Comparison of ENCODE assay signal across 18 cellular contexts in the genomic region with DNA sequence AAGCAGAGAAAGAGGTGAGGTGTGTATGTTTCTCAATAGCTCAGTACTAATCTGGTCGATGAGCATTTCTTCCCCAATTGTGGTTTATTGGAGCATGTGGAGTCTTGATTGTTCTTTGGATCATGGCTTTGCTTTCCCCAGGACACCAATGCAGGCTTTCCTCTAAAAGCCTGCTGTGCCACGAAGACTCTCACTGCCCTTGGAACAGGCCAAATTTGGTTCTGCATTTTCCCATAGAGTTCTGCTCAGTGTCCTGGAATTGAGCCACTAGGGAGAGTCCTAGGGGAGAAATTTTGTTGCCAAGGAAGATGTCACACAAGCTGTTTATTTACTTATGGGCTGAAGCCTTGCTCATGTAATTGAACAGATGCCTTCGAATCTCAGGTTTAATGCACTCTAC.
DNase-seq lines count a peak whose midpoint lies in the region; ATAC-seq and TF ChIP-seq lines count a peak whose summit lies in the region.
"Had no signal": no experiment of that assay in that cellular context is flagged by ENCODE, and none has a peak within 500 bp of the region (broad histone marks: within the 10 kb centered on the region; RNA-seq: fewer than 3 reads in every experiment).

No MANE protein-coding gene starts in this region.

- H3K36me3 Mint-ChIP-seq in activated T-cell treated with anti-CD3 and anti-CD28 coated beads, Interleukin-2, amount 50 U/mL, for 4 hours (ENCODE audit: insufficient read depth): no peaks in the 10 kb centered on the region
- H3K36me3 Mint-ChIP-seq: activated naive CD8-positive, alpha-beta T cell treated with anti-CD3 and anti-CD28 coated beads for 36 hours; immature natural killer cell had no signal

- DNase-seq in DMS53 (lab: John Stamatoyannopoulos, UW): peak; percentile 60
- DNase-seq in DMS53 treated with DMSO at 0.1 percent for 48 hours (lab: John Stamatoyannopoulos, UW; ENCODE audit: unreplicated experiment): no peak
- peak; percentile 30 for DNase-seq in NCI-H748 (lab: John Stamatoyannopoulos, UW; ENCODE audit: unreplicated experiment)
- peak; percentile 6 for DNase-seq in fibroblast of lung (ENCODE audit: low read depth in 2 of 2)
- peak; percentile 68 for DNase-seq in sigmoid colon
- DNase-seq in HUDEP-2 (lab: John Stamatoyannopoulos, UW; ENCODE audit: unreplicated experiment in 76 of 76): no peak
- no peak for DNase-seq in left ventricle myocardium superior
- DNase-seq in activated T-cell treated with anti-CD3 and anti-CD28 coated beads, Interleukin-2, amount 50 U/mL, for 4 hours: no peak
- DNase-seq: activated CD4-positive, alpha-beta T cell treated with anti-CD3 and anti-CD28 coated beads for 1 hour; activated naive CD8-positive, alpha-beta T cell treated with anti-CD3 and anti-CD28 coated beads for 36 hours; activated T-cell treated with anti-CD3 and anti-CD28 coated beads for 4 hours; colonic mucosa; COR-L47; immature natural killer cell; NCI-H510A; stimulated activated CD4-positive, alpha-beta T cell treated with anti-CD3 and anti-CD28 coated beads, Interleukin-12 subunit alpha, Interleukin-12 subunit beta, amount 100 ng/mL, for 4 hours had no signal

- TF ChIP-seq CTCF in fibroblast of lung (conservative IDR thresholded peaks at IDR 0.05 in 1 of 2, IDR thresholded peaks at IDR 0.05 in 1 of 2; ENCODE audit: low read depth in 1 of 2, low read length in 2 of 2) (no peak), sigmoid colon (IDR thresholded peaks at IDR 0.05) (no peak)

- H3K27ac ChIP-seq in fibroblast of lung (ENCODE audit: insufficient read depth, low read length): no peak overlapping the region
- peak overlapping the region in 3 of 4 donors; percentile 67 to 77 (median 71) for H3K27ac ChIP-seq in sigmoid colon
- H3K27ac ChIP-seq: colonic mucosa, suprapubic skin had no signal

- no peaks in the 10 kb centered on the region for H3K9me3 Mint-ChIP-seq in activated T-cell treated with anti-CD3 and anti-CD28 coated beads, Interleukin-2, amount 50 U/mL, for 4 hours

- H3K9me3 ChIP-seq in fibroblast of lung (ENCODE audit: control insufficient read depth, insufficient read depth, low read depth, low read length) (no peaks in the 10 kb centered on the region), sigmoid colon (no peaks in the 10 kb centered on the region)
- H3K9me3 ChIP-seq: colonic mucosa, suprapubic skin had no signal

- no peak overlapping the region for H3K9ac ChIP-seq in fibroblast of lung (ENCODE audit: insufficient read depth, low read length)

- H3K4me2 ChIP-seq in fibroblast of lung (ENCODE audit: extremely low read depth, insufficient read depth, low read length): no peak overlapping the region

- 54 to 69% methylated on average over 3 of the region's 3 CpGs for WGBS in sigmoid colon, 2 donors

- H3K79me2 ChIP-seq in fibroblast of lung (ENCODE audit: control insufficient read depth, insufficient read depth, low read length): no peaks in the 10 kb centered on the region

- no peaks in the 10 kb centered on the region for H3K4me1 ChIP-seq in fibroblast of lung (ENCODE audit: control insufficient read depth, extremely low read depth, insufficient read depth, low read length)
- H3K4me1 ChIP-seq in sigmoid colon: peaks cover 0 to 31% (median 13%) of the 10 kb centered on the region in 4 donors
- H3K4me1 ChIP-seq: colonic mucosa, suprapubic skin had no signal

- peak in 3 of 4 donors; percentile 23 to 67 (median 38) for TF ChIP-seq EP300 in sigmoid colon (IDR thresholded peaks at IDR 0.05)

- no peaks in the 10 kb centered on the region for H4K20me1 ChIP-seq in fibroblast of lung (ENCODE audit: control insufficient read depth, extremely low read depth, insufficient read depth, low read length)

- no peak overlapping the region for H3K4me3 ChIP-seq in fibroblast of lung (replicated peaks in 1 of 4; ENCODE audit: control extremely low read depth in 1 of 4, insufficient read depth in 1 of 4, low read depth in 3 of 4, low read length in 4 of 4)
- H3K4me3 ChIP-seq in sigmoid colon: no peak overlapping the region
- H3K4me3 ChIP-seq: colonic mucosa, suprapubic skin had no signal

- no peak overlapping the region for H2AFZ ChIP-seq in fibroblast of lung (ENCODE audit: low read length)

- H3K4me3 Mint-ChIP-seq in activated T-cell treated with anti-CD3 and anti-CD28 coated beads, Interleukin-2, amount 50 U/mL, for 4 hours: no peak overlapping the region
- H3K4me3 Mint-ChIP-seq: activated naive CD8-positive, alpha-beta T cell treated with anti-CD3 and anti-CD28 coated beads for 36 hours; immature natural killer cell had no signal

- TF ChIP-seq POLR2A in sigmoid colon (IDR thresholded peaks at IDR 0.05): no peak

- no peaks in the 10 kb centered on the region for H3K36me3 ChIP-seq in fibroblast of lung (ENCODE audit: control insufficient read depth, insufficient read depth, low read length)
- no peaks in the 10 kb centered on the region for H3K36me3 ChIP-seq in sigmoid colon
- H3K36me3 ChIP-seq: colonic mucosa, suprapubic skin had no signal

- intact Hi-C loops in sigmoid colon (cut with DNase I): no loop called here
- intact Hi-C loops in left ventricle myocardium superior (cut with micrococcal nuclease): no loop called here

- no peaks in the 10 kb centered on the region for H3K27me3 Mint-ChIP-seq in activated T-cell treated with anti-CD3 and anti-CD28 coated beads, Interleukin-2, amount 50 U/mL, for 4 hours (ENCODE audit: low read depth)
- H3K27me3 Mint-ChIP-seq: activated naive CD8-positive, alpha-beta T cell treated with anti-CD3 and anti-CD28 coated beads for 36 hours had no signal

- H3K27me3 ChIP-seq in fibroblast of lung (ENCODE audit: control insufficient read depth, insufficient read depth, low read length) (no peaks in the 10 kb centered on the region), sigmoid colon (no peaks in the 10 kb centered on the region)
- H3K27me3 ChIP-seq: colonic mucosa, suprapubic skin had no signal

- ATAC-seq in left ventricle myocardium superior: no peak
- ATAC-seq in activated T-cell treated with anti-CD3 and anti-CD28 coated beads, Interleukin-2, amount 50 U/mL, for 4 hours: no peak
- ATAC-seq: HepG2 had no signal

- no peaks in the 10 kb centered on the region for H3K4me1 Mint-ChIP-seq in activated T-cell treated with anti-CD3 and anti-CD28 coated beads, Interleukin-2, amount 50 U/mL, for 4 hours (ENCODE audit: low read depth)
- H3K4me1 Mint-ChIP-seq: activated naive CD8-positive, alpha-beta T cell treated with anti-CD3 and anti-CD28 coated beads for 36 hours; immature natural killer cell had no signal

Comparison
In these comparisons a context has a peak if more than half of its experiments do, and no peak if none do; other contexts are left out.
1. DNase-seq: peak in DMS53 (single experiment), NCI-H748 (single experiment), fibroblast of lung (2 of 2) and sigmoid colon (single experiment); none in DMS53 treated with DMSO at 0.1 percent for 48 hours (single experiment), HUDEP-2 (0 of 76), left ventricle myocardium superior (single experiment) and activated T-cell treated with anti-CD3 and anti-CD28 coated beads, Interleukin-2, amount 50 U/mL, for 4 hours (single experiment).